Comparison of ENCODE assay signal across 21 cellular contexts in the genomic region with DNA sequence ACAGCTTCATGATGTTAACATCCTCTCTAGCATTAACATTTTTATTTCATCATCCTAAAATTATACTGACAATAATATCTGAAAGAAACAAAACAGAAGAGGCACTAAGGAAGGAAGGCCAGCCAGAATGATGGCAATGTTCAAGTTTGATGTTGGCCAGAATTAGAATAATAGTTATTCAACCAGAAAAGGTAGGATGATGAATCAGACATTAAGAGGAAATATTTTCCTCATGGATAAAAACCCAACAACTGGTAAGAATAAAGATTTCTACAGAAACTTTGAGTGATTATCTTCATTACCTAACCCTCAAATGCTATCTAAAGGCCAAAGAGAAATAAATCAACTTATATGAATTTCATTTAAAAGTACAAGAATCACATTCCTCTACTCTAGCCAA.
DNase-seq lines count a peak whose midpoint lies in the region; ATAC-seq and TF ChIP-seq lines count a peak whose summit lies in the region.
"Had no signal": no experiment of that assay in that cellular context is flagged by ENCODE, and none has a peak within 500 bp of the region (broad histone marks: within the 10 kb centered on the region; RNA-seq: fewer than 3 reads in every experiment).

No MANE protein-coding gene starts in this region.

- H2BK5ac ChIP-seq in IMR-90 (ENCODE audit: low read depth, low read length, poor library complexity, severe bottlenecking), result peak overlapping the region; percentile 100

- no peak for TF ChIP-seq RAD21 in IMR-90 (IDR thresholded peaks at IDR 0.05; ENCODE audit: low read length)

- no peak for TF ChIP-seq EP300 in sigmoid colon (IDR thresholded peaks at IDR 0.05)

- no peak overlapping the region for H3K56ac ChIP-seq in IMR-90 (ENCODE audit: extremely low read depth, insufficient read depth, low read length)

- H3K4me1 ChIP-seq in IMR-90 (ENCODE audit: control insufficient read depth, insufficient read depth, low read length), result peaks cover 20% of the 10 kb centered on the region
- peaks cover 6 to 34% of the 10 kb centered on the region in 2 donors for H3K4me1 ChIP-seq in ascending aorta
- H3K4me1 ChIP-seq in sigmoid colon, result peaks cover 0 to 67% (median 44%) of the 10 kb centered on the region in 4 donors
- H3K4me1 ChIP-seq: BLaER1 had no signal

- H3K14ac ChIP-seq in IMR-90 (replicated peaks; ENCODE audit: low read depth, low read length), result no peak overlapping the region

- no peak for DNase-seq in IMR-90
- DNase-seq in ascending aorta (ENCODE audit: low spot score in 2 of 2), result no peak
- peak; percentile 68 for DNase-seq in fibroblast of the aortic adventitia (ENCODE audit: low read depth)
- no peak for DNase-seq in sigmoid colon
- DNase-seq in NOMO-1 (lab: John Stamatoyannopoulos, UW; ENCODE audit: unreplicated experiment in 2 of 2), result no peak
- DNase-seq in stimulated activated CD4-positive, alpha-beta T cell treated with anti-CD3 and anti-CD28 coated beads, Interleukin-4, amount 100 ng/mL, for 24 hours, result no peak
- DNase-seq: CD4-positive, CD25-positive, alpha-beta regulatory T cell; DMS153; DND-41; MM.1S; NCI-H2029; NCI-H446; NCI-H524 treated with DMSO at 0.1 percent for 48 hours; NCI-H774; SHP77 had no signal

- H3K36me3 ChIP-seq in IMR-90 (ENCODE audit: control insufficient read depth, insufficient read depth, low read length) (peaks cover 28% of the 10 kb centered on the region), ascending aorta (peaks cover 9 to 19% of the 10 kb centered on the region in 2 donors), sigmoid colon (peaks cover 4 to 57% (median 7%) of the 10 kb centered on the region in 4 donors)

- no peak for TF ChIP-seq POLR2A in IMR-90 (IDR thresholded peaks at IDR 0.05; ENCODE audit: low read depth, low read length)
- no peak for TF ChIP-seq POLR2A in sigmoid colon (IDR thresholded peaks at IDR 0.05)

- H4K20me1 ChIP-seq in IMR-90 (ENCODE audit: insufficient read depth, low read length), result peaks cover 14% of the 10 kb centered on the region; the same call in 1 of the 2 replicates
- H4K20me1 ChIP-seq: BLaER1 had no signal

- no peak overlapping the region for H3K4me2 ChIP-seq in IMR-90 (ENCODE audit: low read depth, low read length)
- H3K4me2 ChIP-seq: BLaER1, KMS-11 had no signal

- H2AK9ac ChIP-seq in IMR-90 (replicated peaks; ENCODE audit: low read depth, low read length, poor library complexity), result no peak overlapping the region

- peaks cover 8 to 50% of the 10 kb centered on the region in 2 experiments for H3K79me1 ChIP-seq in IMR-90 (ENCODE audit: low read depth in 1 of 2, low read length in 2 of 2)

- peaks cover 10% of the 10 kb centered on the region; the same call in 1 of the 2 replicates for H3K9me1 ChIP-seq in IMR-90 (ENCODE audit: insufficient read depth, low read length)

- no peak overlapping the region for H2BK20ac ChIP-seq in IMR-90 (ENCODE audit: low read depth, low read length)

- H3K4me3 ChIP-seq in IMR-90 (ENCODE audit: insufficient read depth, low read depth, low read length) (no peak overlapping the region), ascending aorta (no peak overlapping the region), fibroblast of the aortic adventitia (ENCODE audit: low read depth, low read length) (no peak overlapping the region), sigmoid colon (no peak overlapping the region)
- H3K4me3 ChIP-seq: BLaER1 had no signal

- H3K27ac ChIP-seq in IMR-90 (ENCODE audit: insufficient read depth, low read length) (no peak overlapping the region), ascending aorta (peak overlapping the region; percentile 79 to 86), sigmoid colon (peak overlapping the region in 3 of 4 donors; percentile 64 to 76 (median 69))
- H3K27ac ChIP-seq: BLaER1, KMS-11, RWPE1 had no signal

- H2AFZ ChIP-seq in IMR-90 (replicated peaks; ENCODE audit: low read length, poor library complexity), result no peak overlapping the region

- no peak overlapping the region for H2BK120ac ChIP-seq in IMR-90 (ENCODE audit: low read depth, low read length)

- no peak overlapping the region for H2BK15ac ChIP-seq in IMR-90 (ENCODE audit: low read depth, low read length)

- H2AK5ac ChIP-seq in IMR-90 (ENCODE audit: low read depth, low read length), result no peak overlapping the region

- POLR2A ChIA-PET in IMR-90 (lab: Charles Lee; ENCODE audit: unreplicated experiment), result no interaction called here

- H3K18ac ChIP-seq in IMR-90 (ENCODE audit: low read depth, low read length), result peak overlapping the region; percentile 49; the same call in 1 of the 2 replicates

- H3K23ac ChIP-seq in IMR-90 (ENCODE audit: low read depth, low read length), result no peak overlapping the region

- CTCF ChIA-PET in IMR-90 (lab: Yijun Ruan, JAX), result no interaction called here

- H3K4ac ChIP-seq in IMR-90 (ENCODE audit: low read depth, low read length), result no peak overlapping the region

- in situ Hi-C loops in IMR-90 (cut with MboI; ENCODE audit: low sequenced_read_pairs), result no loop called here

- ATAC-seq in IMR-90 (ENCODE audit: low read depth) (no peak), GM18520 (IDR thresholded peaks at IDR 0.05; ENCODE audit: unreplicated experiment) (no peak), HG03095 (IDR thresholded peaks at IDR 0.05; ENCODE audit: unreplicated experiment) (no peak)
- ATAC-seq: Panc1 had no signal

- no peaks in the 10 kb centered on the region for H3K27me3 ChIP-seq in IMR-90 (ENCODE audit: control insufficient read depth, insufficient read depth, low read length)
- no peaks in the 10 kb centered on the region for H3K27me3 ChIP-seq in ascending aorta
- H3K27me3 ChIP-seq in sigmoid colon, result no peaks in the 10 kb centered on the region
- H3K27me3 ChIP-seq: BLaER1 had no signal

- no peaks in the 10 kb centered on the region for H3K9me3 ChIP-seq in IMR-90 (ENCODE audit: control insufficient read depth, insufficient read depth, low read length)
- no peaks in the 10 kb centered on the region for H3K9me3 ChIP-seq in ascending aorta
- H3K9me3 ChIP-seq in sigmoid colon, result no peaks in the 10 kb centered on the region
- H3K9me3 ChIP-seq: BLaER1 had no signal

- TF ChIP-seq CTCF in IMR-90 (conservative IDR thresholded peaks at IDR 0.05; ENCODE audit: low read depth, low read length) (no peak), ascending aorta (IDR thresholded peaks at IDR 0.05) (no peak), fibroblast of the aortic adventitia (IDR thresholded peaks at IDR 0.05; ENCODE audit: insufficient read depth, low read length) (no peak), sigmoid colon (IDR thresholded peaks at IDR 0.05) (no peak)

- no peak overlapping the region for H4K8ac ChIP-seq in IMR-90 (ENCODE audit: low read depth in 2 of 2, low read length in 2 of 2)

- no peak overlapping the region for H3K9ac ChIP-seq in IMR-90 (ENCODE audit: low read depth, low read length)
- H3K9ac ChIP-seq: BLaER1, KMS-11 had no signal

- H4K5ac ChIP-seq in IMR-90 (ENCODE audit: low read depth, low read length), result no peak overlapping the region

- BruUV-seq in IMR-90 (replicated peaks; lab: Mats Ljungman, UMichigan), result no TSS peak

- intact Hi-C loops in IMR-90 (cut with micrococcal nuclease) (no loop called here), ascending aorta (cut with DNase I) (no loop called here), sigmoid colon (cut with DNase I) (no loop called here)

- dilution Hi-C loops in IMR-90 (cut with HindIII; ENCODE audit: low sequenced_read_pairs, unreplicated experiment), result no loop called here

- no peak overlapping the region for H4K91ac ChIP-seq in IMR-90 (ENCODE audit: insufficient read depth, low read depth, low read length)

TF ChIP-seq in IMR-90, 13 proteins besides CTCF, POLR2A, EP300 and RAD21:
- TF ChIP-seq BHLHE40 (IDR thresholded peaks at IDR 0.05; ENCODE audit: low read depth, low read length) (no peak), RCOR1 (IDR thresholded peaks at IDR 0.05; ENCODE audit: insufficient replicate concordance, low read length) (no peak), MAFK (IDR thresholded peaks at IDR 0.05; ENCODE audit: low read depth, low read length) (no peak), MXI1 (IDR thresholded peaks at IDR 0.05; ENCODE audit: borderline replicate concordance, low read depth, low read length) (no peak)
